ENCODE assay signal across 2 cellular contexts in the genomic region with DNA sequence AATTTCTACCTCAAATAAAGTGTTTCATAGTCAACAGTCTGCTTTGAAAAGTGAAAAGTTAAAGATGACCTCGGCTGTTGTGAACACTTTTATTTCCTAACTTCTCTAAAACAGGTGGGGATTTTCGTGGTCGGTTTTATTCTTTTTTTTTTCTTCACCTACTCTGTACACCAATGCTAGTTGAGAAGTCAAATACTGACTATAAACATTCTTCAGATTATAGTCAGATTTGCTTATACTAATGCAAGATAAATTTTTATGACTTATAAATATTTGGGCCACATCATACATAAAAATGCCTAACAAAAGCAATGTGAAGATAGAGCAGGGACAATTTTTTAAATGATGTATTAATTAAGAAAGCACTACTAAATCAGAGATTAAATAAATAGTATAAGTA.
TF ChIP-seq lines count a peak whose summit lies in the region.

No MANE protein-coding gene starts in this region.

TF ChIP-seq in A549, 52 proteins besides CTCF, POLR2A, EP300 and RAD21 (continued from another document):
- TF ChIP-seq GATA3 (IDR thresholded peaks at IDR 0.05; ENCODE audit: borderline replicate concordance) (no peak), EHMT2 (IDR thresholded peaks at IDR 0.05; ENCODE audit: low read depth) (no peak), POLR2AphosphoS2 (conservative IDR thresholded peaks at IDR 0.05; ENCODE audit: low read length) (no peak), ZC3H11A (IDR thresholded peaks at IDR 0.05) (no peak), ZNF302 (CRISPR knock-in tag; IDR thresholded peaks at IDR 0.05) (no peak), SMC3 (IDR thresholded peaks at IDR 0.05) (no peak), CHD4 (IDR thresholded peaks at IDR 0.05; ENCODE audit: borderline replicate concordance) (no peak), ESRRA (IDR thresholded peaks at IDR 0.05; ENCODE audit: borderline replicate concordance, low read length) (no peak), MYC (IDR thresholded peaks at IDR 0.05; ENCODE audit: borderline replicate concordance, low read length) (no peak), KDM5A (IDR thresholded peaks at IDR 0.05) (no peak)
- TF ChIP-seq, protein P1, sequence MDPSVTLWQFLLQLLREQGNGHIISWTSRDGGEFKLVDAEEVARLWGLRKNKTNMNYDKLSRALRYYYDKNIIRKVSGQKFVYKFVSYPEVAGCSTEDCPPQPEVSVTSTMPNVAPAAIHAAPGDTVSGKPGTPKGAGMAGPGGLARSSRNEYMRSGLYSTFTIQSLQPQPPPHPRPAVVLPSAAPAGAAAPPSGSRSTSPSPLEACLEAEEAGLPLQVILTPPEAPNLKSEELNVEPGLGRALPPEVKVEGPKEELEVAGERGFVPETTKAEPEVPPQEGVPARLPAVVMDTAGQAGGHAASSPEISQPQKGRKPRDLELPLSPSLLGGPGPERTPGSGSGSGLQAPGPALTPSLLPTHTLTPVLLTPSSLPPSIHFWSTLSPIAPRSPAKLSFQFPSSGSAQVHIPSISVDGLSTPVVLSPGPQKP (IDR thresholded peaks at IDR 0.05; ENCODE audit: low read depth, low read length): no peak
- TF ChIP-seq, protein P2, sequence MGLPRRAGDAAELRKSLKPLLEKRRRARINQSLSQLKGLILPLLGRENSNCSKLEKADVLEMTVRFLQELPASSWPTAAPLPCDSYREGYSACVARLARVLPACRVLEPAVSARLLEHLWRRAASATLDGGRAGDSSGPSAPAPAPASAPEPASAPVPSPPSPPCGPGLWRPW (IDR thresholded peaks at IDR 0.05): no peak

TF ChIP-seq in endothelial cell of umbilical vein, 7 proteins besides CTCF, POLR2A, EP300 and RAD21 (continued from another document):
- TF ChIP-seq, protein P3, sequence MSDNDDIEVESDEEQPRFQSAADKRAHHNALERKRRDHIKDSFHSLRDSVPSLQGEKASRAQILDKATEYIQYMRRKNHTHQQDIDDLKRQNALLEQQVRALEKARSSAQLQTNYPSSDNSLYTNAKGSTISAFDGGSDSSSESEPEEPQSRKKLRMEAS (IDR thresholded peaks at IDR 0.05; ENCODE audit: insufficient read depth, insufficient read length): no peak
- TF ChIP-seq GATA2 (IDR thresholded peaks at IDR 0.05; ENCODE audit: insufficient read depth, insufficient read length, low read depth, low read length) (no peak), FOS (IDR thresholded peaks at IDR 0.05; ENCODE audit: borderline replicate concordance, insufficient read depth, low read length) (no peak)
TF ChIP-seq in endothelial cell of umbilical vein: peak in this region for 0.
